In the genomic region with DNA sequence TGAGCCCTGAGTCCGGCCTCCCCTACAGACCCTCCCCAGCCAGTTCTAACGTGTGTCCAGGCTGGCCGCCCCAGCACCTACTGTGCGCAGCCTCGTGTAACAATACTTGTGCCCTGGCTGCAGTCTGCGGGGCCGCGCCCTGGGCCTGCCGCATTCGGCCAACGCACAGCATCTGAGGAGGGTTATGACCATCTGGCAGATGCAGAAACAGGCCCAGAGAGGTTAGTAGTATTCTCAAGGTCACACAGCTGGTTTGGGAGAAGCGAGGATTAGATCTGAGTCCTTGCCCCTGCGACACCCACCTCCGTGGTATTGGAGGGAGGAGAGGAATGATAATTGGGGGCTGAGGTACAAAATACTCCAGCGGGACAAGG, we compare ENCODE assay signal across 7 cellular contexts. TPM values are rescaled to one million over a fixed set of nuclear protein-coding genes. Genes with fewer than 3 reads are reported as not detected.
DNase-seq lines count a peak whose midpoint lies in the region; ATAC-seq and TF ChIP-seq lines count a peak whose summit lies in the region.

No MANE protein-coding gene starts in this region.

- CTCF ChIA-PET in activated B cell treated with CpG ODN at 0.5 μM for 24 hours (lab: Charles Lee): interaction anchor here (0.6 to 4.9 kb wide), 11 partner anchors 7 to 287 kb away, joined by 3 to 50 read pairs (median 6); a partner anchor contains a TSS

- no peaks in the 10 kb centered on the region for H3K27me3 Mint-ChIP-seq in activated B cell treated with CpG ODN at 0.5 μM for 24 hours

- peak; percentile 6 for ATAC-seq in activated B cell treated with CpG ODN at 0.5 μM for 24 hours (ENCODE audit: low read depth)
- peak; percentile 19 for ATAC-seq in sciatic nerve
- no peak for ATAC-seq in HG03045 (IDR thresholded peaks at IDR 0.05; ENCODE audit: unreplicated experiment)
- ATAC-seq in HG03135 (IDR thresholded peaks at IDR 0.05; ENCODE audit: unreplicated experiment): no peak
- ATAC-seq in GM18505 (IDR thresholded peaks at IDR 0.05; ENCODE audit: unreplicated experiment): no peak

- no peak for TF ChIP-seq POLR2A in GM18505 (IDR thresholded peaks at IDR 0.05; ENCODE audit: borderline replicate concordance, extremely low read depth, insufficient read depth, insufficient read length)

- H3K4me3 ChIP-seq in HFF-Myc (replicated peaks; ENCODE audit: low read depth, low read length): peak overlapping the region; percentile 79
- H3K4me3 ChIP-seq in cardiac muscle cell: peak overlapping the region; percentile 77

- peak overlapping the region; percentile 90 for H3K4me3 Mint-ChIP-seq in activated B cell treated with CpG ODN at 0.5 μM for 24 hours

- H3K9me3 ChIP-seq in cardiac muscle cell (ENCODE audit: low read depth): no peaks in the 10 kb centered on the region

- no peaks in the 10 kb centered on the region for H3K9me3 Mint-ChIP-seq in activated B cell treated with CpG ODN at 0.5 μM for 24 hours

- H3K27me3 ChIP-seq in cardiac muscle cell: peaks cover 41% of the 10 kb centered on the region

- POLR2A ChIA-PET in activated B cell treated with CpG ODN at 0.5 μM for 24 hours (lab: Charles Lee): interaction anchor here (0.7 to 6.0 kb wide), 14 partner anchors 8 to 555 kb away, joined by 3 to 79 read pairs (median 10); a partner anchor contains a TSS

- H3K4me1 Mint-ChIP-seq in activated B cell treated with CpG ODN at 0.5 μM for 24 hours: peaks cover 61% of the 10 kb centered on the region

- H3K27ac Mint-ChIP-seq in activated B cell treated with CpG ODN at 0.5 μM for 24 hours: peak overlapping the region; percentile 95

- peaks cover 13% of the 10 kb centered on the region for H3K4me1 ChIP-seq in cardiac muscle cell (ENCODE audit: low read depth)

- intact Hi-C loops in activated B cell treated with CpG ODN at 0.5 μM for 24 hours (cut with micrococcal nuclease) (loop anchor here (1.0 to 10.0 kb wide), 4 partner anchors 8 to 465 kb away; a partner anchor contains a TSS), sciatic nerve (cut with DNase I) (loop anchor here (10.0 kb wide), 1 partner anchor 135 kb away; a partner anchor contains a TSS)

- H3K36me3 ChIP-seq in cardiac muscle cell: no peaks in the 10 kb centered on the region

- DNase-seq in HFF-Myc (ENCODE audit: extremely low read depth, low read depth): no peak
- DNase-seq in activated B cell treated with CpG ODN at 0.5 μM for 24 hours: no peak
- peak in 1 of 2 donors; percentile 31 for DNase-seq in cardiac muscle cell (ENCODE audit: low read depth in 1 of 2, low spot score in 1 of 2)
- DNase-seq in sciatic nerve (ENCODE audit: low spot score): no peak

- no peak for TF ChIP-seq CTCF in HFF-Myc (IDR thresholded peaks at IDR 0.05; ENCODE audit: low read depth, low read length, missing control alignments)
- no peak for TF ChIP-seq CTCF in activated B cell treated with CpG ODN at 0.5 μM for 24 hours (IDR thresholded peaks at IDR 0.05)
- no peak for TF ChIP-seq CTCF in cardiac muscle cell (IDR thresholded peaks at IDR 0.05; ENCODE audit: low read depth, low read length)

- peaks cover 14% of the 10 kb centered on the region for H3K36me3 Mint-ChIP-seq in activated B cell treated with CpG ODN at 0.5 μM for 24 hours (ENCODE audit: low read depth)

- no peak overlapping the region for H3K27ac ChIP-seq in cardiac muscle cell

RNA-seq across cellular contexts. Expression of a gene that starts 1.0 kb away (rescaled TPM):
- total RNA-seq in activated B cell treated with CpG ODN at 0.5 μM for 24 hours: 136 and 159 TPM in 2 replicates
- total RNA-seq in cardiac muscle cell: 27.3 and 35.7 TPM in 2 replicates
- polyA plus RNA-seq in cardiac muscle cell: 29.5 and 46.3 TPM in 2 replicates
- total RNA-seq in sciatic nerve: 116 TPM

RNA-seq across cellular contexts. Expression of a gene that starts 32.7 kb away (rescaled TPM):
- total RNA-seq in activated B cell treated with CpG ODN at 0.5 μM for 24 hours (53.1 and 59.6 TPM in 2 replicates), cardiac muscle cell (25.2 and 33.9 TPM in 2 replicates), sciatic nerve (44.0 TPM)
- 37.6 and 38.0 TPM in 2 replicates for polyA plus RNA-seq in cardiac muscle cell

RNA-seq across cellular contexts. Expression of a gene that starts 46.3 kb away (rescaled TPM):
- not detected in 2 replicates for total RNA-seq in activated B cell treated with CpG ODN at 0.5 μM for 24 hours
- not detected in 2 replicates for total RNA-seq in cardiac muscle cell
- polyA plus RNA-seq in cardiac muscle cell: 0.71 TPM in 1 of 2 replicates, not detected in the other
- not detected for total RNA-seq in sciatic nerve

RNA-seq across cellular contexts. Expression of a gene that starts 48.7 kb away (rescaled TPM):
- total RNA-seq in activated B cell treated with CpG ODN at 0.5 μM for 24 hours: 70.2 and 74.5 TPM in 2 replicates
- 74.5 and 140 TPM in 2 replicates for total RNA-seq in cardiac muscle cell
- polyA plus RNA-seq in cardiac muscle cell: 139 and 203 TPM in 2 replicates
- total RNA-seq in sciatic nerve: 46.4 TPM

Comparison
In these comparisons a context has a peak if more than half of its experiments do, and no peak if none do; other contexts are left out.
1. ATAC-seq: peak in activated B cell treated with CpG ODN at 0.5 μM for 24 hours (single experiment) and sciatic nerve (single experiment); none in HG03045 (single experiment), HG03135 (single experiment) and GM18505 (single experiment).